ENCODE assay signal across 23 cellular contexts in genomic region chr2:148906136-148906535, GRCh38. TPM values are rescaled to one million over a fixed set of nuclear protein-coding genes. Genes with fewer than 3 reads are reported as not detected.
DNase-seq lines count a peak whose midpoint lies in the region; TF ChIP-seq lines count a peak whose summit lies in the region.
"Had no signal": no experiment of that assay in that cellular context is flagged by ENCODE, and none has a peak within 500 bp of the region (broad histone marks: within the 10 kb centered on the region; RNA-seq: fewer than 3 reads in every experiment).

No MANE protein-coding gene starts in this region.

- no peak for TF ChIP-seq CTCF in choroid plexus epithelial cell (conservative IDR thresholded peaks at IDR 0.05; ENCODE audit: low read depth, low read length)

- no peak overlapping the region for H3K4me3 ChIP-seq in choroid plexus epithelial cell (ENCODE audit: low read depth, low read length)
- H3K4me3 ChIP-seq in skeletal muscle cell (ENCODE audit: low read depth, low read length) = no peak overlapping the region
- H3K4me3 ChIP-seq: HAP-1, heart right ventricle, upper lobe of left lung had no signal

- DNase-seq in EH (ENCODE audit: low read depth) = peak; percentile 34
- DNase-seq in M059J (ENCODE audit: low read depth) = peak; percentile 61
- peak; percentile 3 for DNase-seq in choroid plexus epithelial cell (ENCODE audit: low read depth)
- peak; percentile 2 for DNase-seq in skeletal muscle cell (ENCODE audit: low read depth)
- no peak for DNase-seq in SIG-M5 treated with dmso at 0.1 percent for 504 hours (lab: John Stamatoyannopoulos, UW; ENCODE audit: unreplicated experiment)
- DNase-seq in NCI-H2196 (lab: John Stamatoyannopoulos, UW; ENCODE audit: unreplicated experiment) = no peak
- no peak for DNase-seq in NCI-H2171 (lab: John Stamatoyannopoulos, UW)
- DNase-seq in iPS-NIHi11 (ENCODE audit: low spot score) = no peak
- DNase-seq: activated naive CD4-positive, alpha-beta T cell treated with anti-CD3 and anti-CD28 coated beads, Interleukin-2, amount 50 U/mL, for 16 hours; anterior cingulate cortex; C1 segment of cervical spinal cord; heart right ventricle; KBM-7; left colon; NCI-H1436 treated with DMSO at 0.1 percent for 48 hours; NCI-H2171 treated with DMSO at 0.1 percent for 48 hours; occipital lobe; small intestine; stimulated activated CD4-positive, alpha-beta T cell treated with anti-CD3 and anti-CD28 coated beads, Interleukin-1b, Interleukin-23, amount 100 ng/mL, for 48 hours; substantia nigra; upper lobe of left lung had no signal

RNA-seq across cellular contexts. Expression of gene KIF5C, which starts 31.1 kb away (rescaled TPM):
- 0.54 and 1.3 TPM in 2 replicates for total RNA-seq in M059J (2014; rRNA removed; shearing (Covaris generic))
- total RNA-seq: HT-29 had no signal

Comparison
In these comparisons a context has a peak if more than half of its experiments do, and no peak if none do; other contexts are left out.
1. DNase-seq: peak in EH (single experiment), M059J (single experiment), choroid plexus epithelial cell (single experiment) and skeletal muscle cell (single experiment); none in SIG-M5 treated with dmso at 0.1 percent for 504 hours (single experiment), NCI-H2196 (single experiment), NCI-H2171 (single experiment) and iPS-NIHi11 (single experiment).